ENCODE assay signal across 15 cellular contexts in genomic region chr12:126727656-126728055, GRCh38.
"Had no signal": no experiment of that assay in that cellular context is flagged by ENCODE, and none has a peak within 500 bp of the region (broad histone marks: within the 10 kb centered on the region; RNA-seq: fewer than 3 reads in every experiment).

No MANE protein-coding gene starts in this region.

- ATAC-seq: activated CD8-positive, alpha-beta T cell treated with anti-CD3 and anti-CD28 coated beads, Interleukin-2, amount 10 ng/mL, durations not matched to agents 7 days and 5 days; left ventricle myocardium superior had no signal

- H3K4me1 Mint-ChIP-seq: nephron had no signal

- H3K9me3 Mint-ChIP-seq: dendritic cell treated with granulocyte-macrophage colony-stimulating factor and Interleukin-4, amounts not matched to agents 40 ng/mL and 50 ng/mL, for 4 days had no signal

- H3K36me3 ChIP-seq: esophagus muscularis mucosa, ovary, thyroid gland, vagina had no signal

- H3K27me3 ChIP-seq: ovary, thyroid gland, vagina had no signal

- H3K27ac Mint-ChIP-seq: activated CD8-positive, alpha-beta T cell treated with anti-CD3 and anti-CD28 coated beads, Interleukin-2, amount 10 ng/mL, durations not matched to agents 7 days and 5 days; activated naive CD4-positive, alpha-beta T cell treated with anti-CD3 and anti-CD28 coated beads for 36 hours; dendritic cell treated with granulocyte-macrophage colony-stimulating factor and Interleukin-4, amounts not matched to agents 40 ng/mL and 50 ng/mL, for 4 days; nephron had no signal

- H3K4me1 ChIP-seq: thyroid gland, vagina had no signal

- H3K4me3 ChIP-seq: esophagus muscularis mucosa, ovary, thyroid gland, vagina had no signal

- H3K9me3 ChIP-seq: esophagus muscularis mucosa, ovary, thyroid gland, vagina had no signal

- H3K4me3 Mint-ChIP-seq: activated CD8-positive, alpha-beta T cell treated with anti-CD3 and anti-CD28 coated beads, Interleukin-2, amount 10 ng/mL, durations not matched to agents 7 days and 5 days; activated naive CD4-positive, alpha-beta T cell treated with anti-CD3 and anti-CD28 coated beads for 36 hours; dendritic cell treated with granulocyte-macrophage colony-stimulating factor and Interleukin-4, amounts not matched to agents 40 ng/mL and 50 ng/mL, for 4 days; nephron had no signal

- H3K27ac ChIP-seq: esophagus muscularis mucosa, ovary, thyroid gland, vagina had no signal

- DNase-seq: activated CD4-positive, alpha-beta T cell treated with anti-CD3 and anti-CD28 coated beads for 4 hours; activated CD8-positive, alpha-beta T cell treated with anti-CD3 and anti-CD28 coated beads, Interleukin-2, amount 10 ng/mL, durations not matched to agents 7 days and 5 days; activated naive CD4-positive, alpha-beta T cell treated with anti-CD3 and anti-CD28 coated beads for 36 hours; cerebellar nuclear complex; kidney; left ventricle myocardium superior; mesenchymal stem cell; ovary; small intestine; T-helper 1 cell; thyroid gland had no signal
